ENCODE assay signal across 1 cellular context in the genomic region with DNA sequence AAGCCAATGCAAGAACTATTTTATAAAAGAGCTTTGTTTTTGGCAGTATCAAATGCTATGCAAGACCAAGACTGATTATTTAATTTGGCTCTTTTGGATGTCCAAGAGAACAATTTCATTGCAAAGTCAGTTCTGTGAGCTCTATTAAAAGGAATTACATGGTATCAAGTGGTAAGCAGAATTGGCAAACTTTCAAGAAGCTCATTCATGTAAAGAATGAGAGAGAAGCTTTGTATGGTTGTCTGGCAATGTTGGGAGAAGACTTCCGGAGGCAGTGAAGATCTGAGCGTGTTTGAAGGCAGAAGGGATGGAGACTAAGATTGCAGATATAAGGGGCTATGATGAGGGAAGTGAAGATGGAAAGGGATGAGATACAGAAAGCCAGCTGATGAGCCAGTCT.
TF ChIP-seq lines count a peak whose summit lies in the region.

No MANE protein-coding gene starts in this region.

TF ChIP-seq in IMR-90, 13 proteins besides CTCF, POLR2A, EP300 and RAD21 (continued from another document):
- TF ChIP-seq, protein P1, sequence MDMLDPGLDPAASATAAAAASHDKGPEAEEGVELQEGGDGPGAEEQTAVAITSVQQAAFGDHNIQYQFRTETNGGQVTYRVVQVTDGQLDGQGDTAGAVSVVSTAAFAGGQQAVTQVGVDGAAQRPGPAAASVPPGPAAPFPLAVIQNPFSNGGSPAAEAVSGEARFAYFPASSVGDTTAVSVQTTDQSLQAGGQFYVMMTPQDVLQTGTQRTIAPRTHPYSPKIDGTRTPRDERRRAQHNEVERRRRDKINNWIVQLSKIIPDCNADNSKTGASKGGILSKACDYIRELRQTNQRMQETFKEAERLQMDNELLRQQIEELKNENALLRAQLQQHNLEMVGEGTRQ (IDR thresholded peaks at IDR 0.05; ENCODE audit: low read depth, low read length): no peak
- TF ChIP-seq FOS (IDR thresholded peaks at IDR 0.05; ENCODE audit: low read depth, low read length) (no peak), MAZ (IDR thresholded peaks at IDR 0.05; ENCODE audit: borderline replicate concordance, low read depth, low read length) (no peak), BHLHE40 (IDR thresholded peaks at IDR 0.05; ENCODE audit: low read depth, low read length) (no peak), RFX5 (IDR thresholded peaks at IDR 0.05; ENCODE audit: low read depth, low read length) (no peak)
- TF ChIP-seq, protein P2, sequence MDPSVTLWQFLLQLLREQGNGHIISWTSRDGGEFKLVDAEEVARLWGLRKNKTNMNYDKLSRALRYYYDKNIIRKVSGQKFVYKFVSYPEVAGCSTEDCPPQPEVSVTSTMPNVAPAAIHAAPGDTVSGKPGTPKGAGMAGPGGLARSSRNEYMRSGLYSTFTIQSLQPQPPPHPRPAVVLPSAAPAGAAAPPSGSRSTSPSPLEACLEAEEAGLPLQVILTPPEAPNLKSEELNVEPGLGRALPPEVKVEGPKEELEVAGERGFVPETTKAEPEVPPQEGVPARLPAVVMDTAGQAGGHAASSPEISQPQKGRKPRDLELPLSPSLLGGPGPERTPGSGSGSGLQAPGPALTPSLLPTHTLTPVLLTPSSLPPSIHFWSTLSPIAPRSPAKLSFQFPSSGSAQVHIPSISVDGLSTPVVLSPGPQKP (IDR thresholded peaks at IDR 0.05; ENCODE audit: borderline replicate concordance, low read depth, low read length): no peak
